ENCODE assay signal across 8 cellular contexts in genomic region chr19:12681074-12681987, GRCh38. TPM values are rescaled to one million over a fixed set of nuclear protein-coding genes. Genes with fewer than 3 reads are reported as not detected.
DNase-seq lines count a peak whose midpoint lies in the region; ATAC-seq and TF ChIP-seq lines count a peak whose summit lies in the region.

Gene DHPS (minus strand): TSS chr19:12681880. CDS start chr19:12681766, 114 bp downstream.

- H2AFZ ChIP-seq in GM23338: peak within 1 kb of the TSS; percentile 56; the same call in 1 of the 2 replicates

- H3K4me3 ChIP-seq in DOHH2 (ENCODE audit: low read length) (peak within 1 kb of the TSS; percentile 93), GM23338 (peak within 1 kb of the TSS; percentile 60), LNCaP clone FGC (ENCODE audit: low read depth, low read length) (peak within 1 kb of the TSS; percentile 81), fibroblast of mammary gland (ENCODE audit: control insufficient read depth, low read depth, low read length) (peak within 1 kb of the TSS; percentile 94)

- H3K9me3 ChIP-seq in DOHH2 (ENCODE audit: control insufficient read depth, insufficient read depth, low read length): no peaks in the 10 kb centered on the region

- H3K9me2 ChIP-seq in DOHH2 (replicated peaks; ENCODE audit: control insufficient read depth, low read length): no peaks in the 10 kb centered on the region
- no peaks in the 10 kb centered on the region for H3K9me2 ChIP-seq in GM23338 (ENCODE audit: insufficient read depth)

- DNase-seq in GM23338 (ENCODE audit: low spot score): peak; percentile 100
- peak; percentile 98 for DNase-seq in LNCaP clone FGC (ENCODE audit: low read depth)
- DNase-seq in RWPE1 (ENCODE audit: low spot score): peak; percentile 96
- peak; percentile 98 for DNase-seq in fibroblast of mammary gland (ENCODE audit: low read depth)
- peak; percentile 72 to 97 (median 89) for DNase-seq in naive thymus-derived CD8-positive, alpha-beta T cell
- DNase-seq in stimulated activated naive CD4-positive, alpha-beta T cell (lab: John Stamatoyannopoulos, UW): peak; percentile 75 to 93 (median 90)

- peak; percentile 85 for ATAC-seq in GM23338
- ATAC-seq in activated T-helper 17 cell treated with anti-CD3 and anti-CD28 coated beads, Interleukin-2, amount 50 U/mL, for 72 hours (replicated peaks): peak; percentile 87
- ATAC-seq in naive thymus-derived CD8-positive, alpha-beta T cell: peak; percentile 79 to 84

- peak within 1 kb of the TSS; percentile 84 for H3K4me2 ChIP-seq in DOHH2 (ENCODE audit: low read length)
- H3K4me2 ChIP-seq in GM23338: peak within 1 kb of the TSS; percentile 73

- H3K27me3 Mint-ChIP-seq in GM23338 (ENCODE audit: insufficient read depth, low read depth, poor library complexity): peaks cover 25% of the 10 kb centered on the region
- H3K27me3 Mint-ChIP-seq in activated T-helper 17 cell treated with anti-CD3 and anti-CD28 coated beads, Interleukin-2, amount 50 U/mL, for 72 hours: no peaks in the 10 kb centered on the region
- peaks cover 0 to 1% (median 0%) of the 10 kb centered on the region in 5 donors for H3K27me3 Mint-ChIP-seq in naive thymus-derived CD8-positive, alpha-beta T cell

- peak within 1 kb of the TSS; percentile 99 for H3K27ac Mint-ChIP-seq in GM23338
- peak within 1 kb of the TSS; percentile 85 for H3K27ac Mint-ChIP-seq in activated T-helper 17 cell treated with anti-CD3 and anti-CD28 coated beads, Interleukin-2, amount 50 U/mL, for 72 hours
- H3K27ac Mint-ChIP-seq in naive thymus-derived CD8-positive, alpha-beta T cell: peak within 1 kb of the TSS; percentile 89 to 98 (median 96)

- H3K79me2 ChIP-seq in DOHH2 (ENCODE audit: control insufficient read depth, low read length) (peaks cover 26% of the 10 kb centered on the region), GM23338 (replicated peaks; ENCODE audit: insufficient read depth) (peaks cover 9% of the 10 kb centered on the region)

- H3K4me3 Mint-ChIP-seq in GM23338: peak within 1 kb of the TSS; percentile 92
- H3K4me3 Mint-ChIP-seq in activated T-helper 17 cell treated with anti-CD3 and anti-CD28 coated beads, Interleukin-2, amount 50 U/mL, for 72 hours: peak within 1 kb of the TSS; percentile 92
- H3K4me3 Mint-ChIP-seq in naive thymus-derived CD8-positive, alpha-beta T cell: peak within 1 kb of the TSS; percentile 89 to 98 (median 96)

- peak; percentile 35 for TF ChIP-seq CTCF in DOHH2 (IDR thresholded peaks at IDR 0.05; ENCODE audit: low read depth, low read length, poor library complexity, severe bottlenecking)
- no peak for TF ChIP-seq CTCF in GM23338 (conservative IDR thresholded peaks at IDR 0.05; ENCODE audit: low read depth in 2 of 2)
- TF ChIP-seq CTCF in LNCaP clone FGC (IDR thresholded peaks at IDR 0.05; ENCODE audit: control insufficient read depth, extremely low read depth, insufficient read depth): no peak
- TF ChIP-seq CTCF in RWPE1 (conservative IDR thresholded peaks at IDR 0.05; ENCODE audit: low read depth): no peak
- TF ChIP-seq CTCF in fibroblast of mammary gland (conservative IDR thresholded peaks at IDR 0.05; ENCODE audit: control insufficient read depth, insufficient read depth, low read depth, low read length): no peak

- H3K36me3 ChIP-seq in DOHH2 (ENCODE audit: control insufficient read depth, low read length) (peaks cover 38% of the 10 kb centered on the region), GM23338 (ENCODE audit: insufficient read depth) (peaks cover 9% of the 10 kb centered on the region; the same call in 1 of the 2 replicates)

- H3K4me1 ChIP-seq in DOHH2 (ENCODE audit: control insufficient read depth, low read length) (peaks cover 8% of the 10 kb centered on the region), GM23338 (ENCODE audit: insufficient read depth) (no peaks in the 10 kb centered on the region)

- CTCF ChIA-PET in RWPE1 (lab: Yijun Ruan, JAX): interaction anchor here (0.5 to 1.3 kb wide), 6 partner anchors 9 to 945 kb away, joined by 3 to 5 read pairs (median 4); partner anchors contain the start of genes MAN2B1 and WDR83

- H3K9me3 Mint-ChIP-seq in GM23338: peaks cover 4% of the 10 kb centered on the region; the same call in 1 of the 3 replicates
- H3K9me3 Mint-ChIP-seq in activated T-helper 17 cell treated with anti-CD3 and anti-CD28 coated beads, Interleukin-2, amount 50 U/mL, for 72 hours: no peaks in the 10 kb centered on the region
- H3K9me3 Mint-ChIP-seq in naive thymus-derived CD8-positive, alpha-beta T cell: peaks cover 0 to 2% (median 0%) of the 10 kb centered on the region in 9 donors

- H3K4me1 Mint-ChIP-seq in GM23338: peaks cover 2% of the 10 kb centered on the region; the same call in 2 of the 3 replicates
- peaks cover 11% of the 10 kb centered on the region for H3K4me1 Mint-ChIP-seq in activated T-helper 17 cell treated with anti-CD3 and anti-CD28 coated beads, Interleukin-2, amount 50 U/mL, for 72 hours
- H3K4me1 Mint-ChIP-seq in naive thymus-derived CD8-positive, alpha-beta T cell: peaks cover 17 to 37% (median 26%) of the 10 kb centered on the region in 4 donors

- H3K27me3 ChIP-seq in DOHH2 (ENCODE audit: control insufficient read depth, low read length) (no peaks in the 10 kb centered on the region), GM23338 (ENCODE audit: insufficient read depth) (no peaks in the 10 kb centered on the region)

- H3F3A ChIP-seq in DOHH2 (ENCODE audit: control insufficient read depth, insufficient read depth) (peaks cover 4% of the 10 kb centered on the region), GM23338 (replicated peaks; ENCODE audit: low read depth) (peaks cover 24% of the 10 kb centered on the region)

- peak within 1 kb of the TSS; percentile 89 for H3K27ac ChIP-seq in DOHH2 (ENCODE audit: low read depth, low read length)
- H3K27ac ChIP-seq in GM23338 (ENCODE audit: low read depth): peak within 1 kb of the TSS; percentile 97
- peak within 1 kb of the TSS; percentile 99 for H3K27ac ChIP-seq in RWPE1

- POLR2A ChIA-PET in RWPE1 (lab: Yijun Ruan, JAX; ENCODE audit: low non-redundant PET): interaction anchor here (0.5 to 0.7 kb wide), 5 partner anchors 8 to 794 kb away, joined by 3 to 8 read pairs (median 5); no protein-coding TSS in a partner anchor
- POLR2A ChIA-PET in naive thymus-derived CD8-positive, alpha-beta T cell (lab: Charles Lee): interaction anchor here (0.5 to 3.5 kb wide), 35 partner anchors 12 to 1290 kb away, joined by 3 to 32 read pairs (median 5); partner anchors contain the start of genes FBXW9, GET3, JUNB and MAN2B1

- H4K20me1 ChIP-seq in DOHH2 (ENCODE audit: control insufficient read depth, insufficient read depth, low read depth, low read length): peaks cover 9% of the 10 kb centered on the region; the same call in 1 of the 2 replicates
- H4K20me1 ChIP-seq in GM23338 (replicated peaks; ENCODE audit: insufficient read depth): peaks cover 10% of the 10 kb centered on the region

- peaks cover 41% of the 10 kb centered on the region for H3K36me3 Mint-ChIP-seq in GM23338 (ENCODE audit: low read depth)
- H3K36me3 Mint-ChIP-seq in activated T-helper 17 cell treated with anti-CD3 and anti-CD28 coated beads, Interleukin-2, amount 50 U/mL, for 72 hours (ENCODE audit: low read depth): peaks cover 53% of the 10 kb centered on the region
- H3K36me3 Mint-ChIP-seq in naive thymus-derived CD8-positive, alpha-beta T cell: peaks cover 0 to 45% (median under 1%) of the 10 kb centered on the region in 3 donors

RNA-seq across cellular contexts. Expression of gene DHPS, which starts in this region (rescaled TPM):
- 126 and 141 TPM in 2 replicates for total RNA-seq in GM23338 (2014; rRNA removed; shearing (Covaris generic))
- polyA plus RNA-seq in GM23338 (2016; fragmentation: Nextera tagmentation; extraction: Ambion mirVana): 85.4 and 107 TPM in 2 replicates
- 100 to 1,000 TPM; 125 to 167 TPM for total RNA-seq in activated T-helper 17 cell treated with anti-CD3 and anti-CD28 coated beads, Interleukin-2, amount 50 U/mL, for 72 hours
- total RNA-seq in naive thymus-derived CD8-positive, alpha-beta T cell: 100 to 1,000 TPM; 219 to 224 TPM
- 100 to 1,000 TPM in 1 of 3 donors, 10 to 100 TPM in 2; 74.8 to 108 (median 88.9) TPM for polyA plus RNA-seq in naive thymus-derived CD8-positive, alpha-beta T cell

Comparison
In these comparisons a context has a peak if more than half of its experiments do, and no peak if none do; other contexts are left out.
1. Peak in every context shown above with its lines: DNase-seq, ATAC-seq, H3K4me3 ChIP-seq and H3K27ac ChIP-seq.